In the genomic region with DNA sequence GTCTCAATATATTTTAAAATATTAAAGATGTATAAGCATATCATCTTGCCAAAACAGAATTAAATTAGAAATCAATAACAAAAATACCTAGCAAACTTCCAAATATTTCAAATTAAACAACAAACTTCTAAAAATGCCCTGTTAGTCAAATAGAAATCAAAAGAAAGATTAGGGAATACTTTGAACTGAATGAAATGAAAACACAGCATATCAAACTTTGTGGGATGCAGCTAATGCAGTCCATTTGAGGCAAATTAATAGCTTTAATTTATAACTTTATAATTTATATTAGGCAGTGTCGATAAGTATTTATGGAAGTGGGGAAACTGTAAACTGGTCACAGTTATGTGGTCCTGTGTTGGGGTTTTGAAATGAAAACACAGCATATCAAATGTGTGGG, we compare ENCODE assay signal across 11 cellular contexts. TPM values are rescaled to one million over a fixed set of nuclear protein-coding genes. Genes with fewer than 3 reads are reported as not detected.
"Had no signal": no experiment of that assay in that cellular context is flagged by ENCODE, and none has a peak within 500 bp of the region (broad histone marks: within the 10 kb centered on the region; RNA-seq: fewer than 3 reads in every experiment).

No MANE protein-coding gene starts in this region.

- H3K27ac ChIP-seq: HL-60 had no signal

- H3K4me1 Mint-ChIP-seq: GM23338, H9 had no signal

- H3K27ac Mint-ChIP-seq: GM23338, H9, HFFc6 had no signal

- DNase-seq: H9, HCEC 1CT, HFFc6, IMR-90, KG1 had no signal

- H3K4me3 Mint-ChIP-seq: GM23338, H9, HFFc6 had no signal

- ATAC-seq: GM23338, K562 had no signal

- H3K4me2 ChIP-seq: GM23338 had no signal

- FAIRE-seq: H1, H54, K562 had no signal

- H3K4me3 ChIP-seq: GM23338, K562 had no signal

RNA-seq across cellular contexts. Expression of a gene that starts 17.1 kb away (rescaled TPM):
- total RNA-seq: HFFc6, HT1080, IMR-90, K562 had no signal
- polyA plus RNA-seq: IMR-90, K562 had no signal
